ENCODE assay signal across 29 cellular contexts in the genomic region with DNA sequence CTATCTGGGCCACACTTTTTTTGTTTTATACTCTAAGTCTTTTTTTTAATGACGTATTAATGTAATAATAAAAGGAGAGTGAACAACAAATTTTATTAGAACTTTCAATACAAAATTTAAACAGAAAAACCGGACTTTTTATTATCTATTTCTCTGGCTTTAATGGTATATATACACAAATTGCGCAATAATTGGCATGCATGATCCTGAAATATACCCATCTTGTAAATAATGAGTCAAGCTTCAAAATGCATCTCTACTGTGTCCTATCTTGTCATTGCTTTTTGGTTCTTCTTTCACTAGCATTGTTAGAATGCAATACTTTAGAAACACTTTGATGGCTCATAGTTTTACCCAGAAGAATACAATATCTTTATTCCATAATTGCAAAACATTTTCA.
"Had no signal": no experiment of that assay in that cellular context is flagged by ENCODE, and none has a peak within 500 bp of the region (broad histone marks: within the 10 kb centered on the region; RNA-seq: fewer than 3 reads in every experiment).

No MANE protein-coding gene starts in this region.

- FAIRE-seq: colon, endothelial cell of umbilical vein, kidney had no signal

- H3K36me3 Mint-ChIP-seq: immature natural killer cell, naive B cell had no signal

- H3K4me3 ChIP-seq: coronary artery, dorsolateral prefrontal cortex, esophagus squamous epithelium, gastrocnemius medialis, heart left ventricle, hepatocyte, left ventricle myocardium inferior, lower lobe of right lung, mucosa of descending colon had no signal

- H3K27ac ChIP-seq: coronary artery, dorsolateral prefrontal cortex, epithelial cell of prostate, esophagus squamous epithelium, gastrocnemius medialis, heart left ventricle, hepatocyte, left ventricle myocardium inferior, lower lobe of right lung had no signal

- H3K4me3 Mint-ChIP-seq: immature natural killer cell, mesothelial cell of epicardium, naive B cell had no signal

- H3K4me1 Mint-ChIP-seq: immature natural killer cell, mesothelial cell of epicardium, naive B cell had no signal

- H3K4me1 ChIP-seq: esophagus squamous epithelium, gastrocnemius medialis, heart left ventricle, left ventricle myocardium inferior, lower lobe of right lung had no signal

- H3K4me2 ChIP-seq: hepatocyte had no signal

- DNase-seq: dermis blood vessel endothelial cell; dorsolateral prefrontal cortex; effector CD4-positive, alpha-beta T cell; effector memory CD4-positive, alpha-beta T cell; erythroblast; esophagus squamous epithelium; foreskin fibroblast; foreskin melanocyte; gastrocnemius medialis; heart left ventricle; hypothalamus; immature natural killer cell; islet precursor cell; kidney; kidney glomerular epithelial cell; left colon; left ventricle myocardium inferior; lower lobe of right lung; mesenchymal stem cell; mucosa of descending colon; naive B cell had no signal

- ATAC-seq: esophagus mucosa, gastrocnemius medialis, heart left ventricle, left colon, left lobe of liver, lower lobe of right lung, mucosa of descending colon had no signal

- H3K9me3 ChIP-seq: esophagus squamous epithelium, gastrocnemius medialis, left ventricle myocardium inferior, lower lobe of right lung, mucosa of descending colon had no signal

- H3K36me3 ChIP-seq: esophagus squamous epithelium, gastrocnemius medialis, heart left ventricle, left ventricle myocardium inferior, lower lobe of right lung had no signal

- H3K79me2 ChIP-seq: hepatocyte had no signal

- H2AFZ ChIP-seq: hepatocyte had no signal

- H3K27me3 Mint-ChIP-seq: naive B cell had no signal

- H3K27me3 ChIP-seq: dorsolateral prefrontal cortex, esophagus squamous epithelium, gastrocnemius medialis, heart left ventricle, hepatocyte had no signal

- H3K27ac Mint-ChIP-seq: immature natural killer cell, mesothelial cell of epicardium, naive B cell had no signal
